In genomic region chr13:111539791-111540446, GRCh38 we compare ENCODE assay signal across 1 cellular context.
TF ChIP-seq lines count a peak whose summit lies in the region.

No MANE protein-coding gene starts in this region.

TF ChIP-seq in WTC11, 78 proteins besides CTCF, POLR2A, EP300 and RAD21 (continued from another document):
- TF ChIP-seq ZNF425 (CRISPR knock-in tag; conservative IDR thresholded peaks at IDR 0.05): no peak
- TF ChIP-seq SMAD3 (CRISPR knock-in tag; IDR thresholded peaks at IDR 0.05; ENCODE audit: borderline replicate concordance): no peak
- no peak for TF ChIP-seq OVOL2 (CRISPR knock-in tag; IDR thresholded peaks at IDR 0.05; ENCODE audit: borderline replicate concordance)
- TF ChIP-seq FOXK1 (CRISPR knock-in tag; IDR thresholded peaks at IDR 0.05): no peak
- no peak for TF ChIP-seq GTF2I (CRISPR knock-in tag; conservative IDR thresholded peaks at IDR 0.05)
- no peak for TF ChIP-seq SP1 (CRISPR knock-in tag; conservative IDR thresholded peaks at IDR 0.05)
- no peak for TF ChIP-seq ZBTB21 (CRISPR knock-in tag; IDR thresholded peaks at IDR 0.05; ENCODE audit: borderline replicate concordance)
- no peak for TF ChIP-seq ZNF423 (CRISPR knock-in tag; IDR thresholded peaks at IDR 0.05)
- no peak for TF ChIP-seq HMGA2 (CRISPR knock-in tag; IDR thresholded peaks at IDR 0.05)
